Comparison of ENCODE assay signal across 8 cellular contexts in genomic region chr3:122562923-122563716, GRCh38. TPM values are rescaled to one million over a fixed set of nuclear protein-coding genes. Genes with fewer than 3 reads are reported as not detected.
A peak's percentile ranks its signal among the peaks of the same experiment; 100 is the strongest.
DNase-seq lines count a peak whose midpoint lies in the region; ATAC-seq, FAIRE-seq and TF ChIP-seq lines count a peak whose summit lies in the region.

No MANE protein-coding gene starts in this region.

- H3K4me1 ChIP-seq in right atrium auricular region = peaks cover 0 to 26% of the 10 kb centered on the region in 2 donors

- FAIRE-seq in GM19239 (lab: Jason Lieb, UNC) = peak; percentile 89

- H3K4me3 Mint-ChIP-seq in activated CD4-positive, alpha-beta memory T cell treated with anti-CD3 and anti-CD28 coated beads, Interleukin-2, amount 10 ng/mL, durations not matched to agents 7 days and 5 days = peak overlapping the region; percentile 98
- peak overlapping the region; percentile 95 for H3K4me3 Mint-ChIP-seq in stimulated activated memory B cell treated with anti-CD40 and anti-IgM and Interleukin-4, amounts not matched to agents 10 μg/mL and 1 μg/mL and 100 μg/mL, for 72 hours

- no peak for TF ChIP-seq CTCF in right atrium auricular region (IDR thresholded peaks at IDR 0.05)

- H3K27ac ChIP-seq in right atrium auricular region = peak overlapping the region; percentile 90 to 94

- no peaks in the 10 kb centered on the region for H3K9me3 ChIP-seq in right atrium auricular region

- CTCF ChIA-PET in activated CD4-positive, alpha-beta memory T cell treated with anti-CD3 and anti-CD28 coated beads, Interleukin-2, amount 10 ng/mL, durations not matched to agents 7 days and 5 days (lab: Charles Lee) = interaction anchor here (0.9 to 12.3 kb wide), 5 partner anchors 8 to 124 kb away, joined by 3 to 206 read pairs (median 4); partner anchors contain the start of gene PARP14

- H3K27ac Mint-ChIP-seq in activated CD4-positive, alpha-beta memory T cell treated with anti-CD3 and anti-CD28 coated beads, Interleukin-2, amount 10 ng/mL, durations not matched to agents 7 days and 5 days = peak overlapping the region; percentile 98
- peak overlapping the region; percentile 89 for H3K27ac Mint-ChIP-seq in stimulated activated memory B cell treated with anti-CD40 and anti-IgM and Interleukin-4, amounts not matched to agents 10 μg/mL and 1 μg/mL and 100 μg/mL, for 72 hours

- no peaks in the 10 kb centered on the region for H3K27me3 Mint-ChIP-seq in activated CD4-positive, alpha-beta memory T cell treated with anti-CD3 and anti-CD28 coated beads, Interleukin-2, amount 10 ng/mL, durations not matched to agents 7 days and 5 days
- H3K27me3 Mint-ChIP-seq in stimulated activated memory B cell treated with anti-CD40 and anti-IgM and Interleukin-4, amounts not matched to agents 10 μg/mL and 1 μg/mL and 100 μg/mL, for 72 hours = no peaks in the 10 kb centered on the region

- peaks cover 69% of the 10 kb centered on the region for H3K4me1 Mint-ChIP-seq in activated CD4-positive, alpha-beta memory T cell treated with anti-CD3 and anti-CD28 coated beads, Interleukin-2, amount 10 ng/mL, durations not matched to agents 7 days and 5 days
- H3K4me1 Mint-ChIP-seq in stimulated activated memory B cell treated with anti-CD40 and anti-IgM and Interleukin-4, amounts not matched to agents 10 μg/mL and 1 μg/mL and 100 μg/mL, for 72 hours = peaks cover 79% of the 10 kb centered on the region

- peaks cover 80% of the 10 kb centered on the region for H3K36me3 Mint-ChIP-seq in activated CD4-positive, alpha-beta memory T cell treated with anti-CD3 and anti-CD28 coated beads, Interleukin-2, amount 10 ng/mL, durations not matched to agents 7 days and 5 days (ENCODE audit: low read depth)
- peaks cover 31% of the 10 kb centered on the region for H3K36me3 Mint-ChIP-seq in stimulated activated memory B cell treated with anti-CD40 and anti-IgM and Interleukin-4, amounts not matched to agents 10 μg/mL and 1 μg/mL and 100 μg/mL, for 72 hours

- POLR2A ChIA-PET in activated CD4-positive, alpha-beta memory T cell treated with anti-CD3 and anti-CD28 coated beads, Interleukin-2, amount 10 ng/mL, durations not matched to agents 7 days and 5 days (lab: Charles Lee) = interaction anchor here (1.5 to 13.4 kb wide), 5 partner anchors 13 to 147 kb away, joined by 3 to 228 read pairs (median 23); partner anchors contain the start of genes KPNA1, PARP14, PARP15 and WDR5B

- no peaks in the 10 kb centered on the region for H3K9me3 Mint-ChIP-seq in activated CD4-positive, alpha-beta memory T cell treated with anti-CD3 and anti-CD28 coated beads, Interleukin-2, amount 10 ng/mL, durations not matched to agents 7 days and 5 days
- no peaks in the 10 kb centered on the region for H3K9me3 Mint-ChIP-seq in stimulated activated memory B cell treated with anti-CD40 and anti-IgM and Interleukin-4, amounts not matched to agents 10 μg/mL and 1 μg/mL and 100 μg/mL, for 72 hours

- no peaks in the 10 kb centered on the region for H3K27me3 ChIP-seq in right atrium auricular region

- no peak for ATAC-seq in stimulated activated memory B cell treated with anti-CD40 and anti-IgM and Interleukin-4, amounts not matched to agents 10 μg/mL and 1 μg/mL and 100 μg/mL, for 72 hours
- no peak for ATAC-seq in activated CD4-positive, CD25-positive, alpha-beta regulatory T cell treated with anti-CD3 and anti-CD28 coated beads, Interleukin-2, amount 50 U/mL, for 24 hours

- DNase-seq in GM19239 (ENCODE audit: insufficient read length, low spot score) (no peak), right atrium auricular region (ENCODE audit: low spot score) (no peak), inferior parietal cortex (ENCODE audit: extremely low spot score) (no peak), NOMO-1 treated with DMSO at 0.1 percent for 48 hours (lab: John Stamatoyannopoulos, UW; ENCODE audit: unreplicated experiment) (no peak)
- no peak for DNase-seq in activated CD4-positive, alpha-beta memory T cell treated with anti-CD3 and anti-CD28 coated beads, Interleukin-2, amount 10 ng/mL, durations not matched to agents 7 days and 5 days
- no peak for DNase-seq in stimulated activated CD4-positive, alpha-beta T cell treated with anti-CD3 and anti-CD28 coated beads, Interleukin-15, amount 100 ng/mL, for 24 hours

- H3K4me3 ChIP-seq in right atrium auricular region = peak overlapping the region; percentile 82 to 83

- H3K36me3 ChIP-seq in right atrium auricular region = peaks cover 11% of the 10 kb centered on the region

RNA-seq across cellular contexts. Expression of gene PARP9, which starts 1.0 kb away (rescaled TPM):
- total RNA-seq in activated CD4-positive, alpha-beta memory T cell treated with anti-CD3 and anti-CD28 coated beads, Interleukin-2, amount 10 ng/mL, durations not matched to agents 7 days and 5 days = 100 to 1,000 TPM; 151 to 157 TPM
- 10 to 100 TPM in 1 of 2 donors, 1 to 10 TPM in 1; 9.2 to 14.5 TPM for total RNA-seq in right atrium auricular region

RNA-seq across cellular contexts. Expression of gene DTX3L, which starts 1.0 kb away (rescaled TPM):
- total RNA-seq in activated CD4-positive, alpha-beta memory T cell treated with anti-CD3 and anti-CD28 coated beads, Interleukin-2, amount 10 ng/mL, durations not matched to agents 7 days and 5 days = 100 to 1,000 TPM; 135 to 144 TPM
- total RNA-seq in right atrium auricular region = 10 to 100 TPM in 1 of 2 donors, 1 to 10 TPM in 1; 8.6 to 12.1 TPM

RNA-seq across cellular contexts. Expression of gene PARP15, which starts 14.3 kb away (rescaled TPM):
- 10 to 100 TPM; 47.2 to 48.2 TPM for total RNA-seq in activated CD4-positive, alpha-beta memory T cell treated with anti-CD3 and anti-CD28 coated beads, Interleukin-2, amount 10 ng/mL, durations not matched to agents 7 days and 5 days
- total RNA-seq in right atrium auricular region = 1 to 10 TPM; 1.1 to 1.7 TPM

RNA-seq across cellular contexts. Expression of gene KPNA1, which starts 48.4 kb away (rescaled TPM):
- total RNA-seq in activated CD4-positive, alpha-beta memory T cell treated with anti-CD3 and anti-CD28 coated beads, Interleukin-2, amount 10 ng/mL, durations not matched to agents 7 days and 5 days = 10 to 100 TPM; 41.8 to 45.8 TPM
- total RNA-seq in right atrium auricular region = 10 to 100 TPM; 33.3 to 40.0 TPM

Comparison
In these comparisons a context has a peak if more than half of its experiments do, and no peak if none do; other contexts are left out.
1. RNA of gene PARP9, which starts 1.0 kb away (total RNA-seq): 151 to 157 TPM in activated CD4-positive, alpha-beta memory T cell treated with anti-CD3 and anti-CD28 coated beads, Interleukin-2, amount 10 ng/mL, durations not matched to agents 7 days and 5 days; 9.2 to 14.5 TPM in right atrium auricular region; every median in the first group is over 4 times any median in the second.
2. RNA of gene DTX3L, which starts 1.0 kb away (total RNA-seq): 135 to 144 TPM in activated CD4-positive, alpha-beta memory T cell treated with anti-CD3 and anti-CD28 coated beads, Interleukin-2, amount 10 ng/mL, durations not matched to agents 7 days and 5 days; 8.6 to 12.1 TPM in right atrium auricular region; every median in the first group is over 10 times any median in the second.
3. RNA of gene PARP15, which starts 14.3 kb away (total RNA-seq): 47.2 to 48.2 TPM in activated CD4-positive, alpha-beta memory T cell treated with anti-CD3 and anti-CD28 coated beads, Interleukin-2, amount 10 ng/mL, durations not matched to agents 7 days and 5 days; 1.1 to 1.7 TPM in right atrium auricular region; every median in the first group is over 10 times any median in the second.